7 cellular contexts compared by ENCODE assay signal in genomic region chr7:83808982-83809381, GRCh38.
"Had no signal": no experiment of that assay in that cellular context is flagged by ENCODE, and none has a peak within 500 bp of the region (broad histone marks: within the 10 kb centered on the region; RNA-seq: fewer than 3 reads in every experiment).

No MANE protein-coding gene starts in this region.

- H3K9ac ChIP-seq: KMS-11 had no signal

- H3K4me3 ChIP-seq: K562 had no signal

- FAIRE-seq: HTR-8/SVneo, K562 had no signal

- H3K4me2 ChIP-seq: KMS-11 had no signal

- ATAC-seq: K562 had no signal

- DNase-seq: IMR-90, KBM-7, KG1 had no signal

- H3K27ac ChIP-seq: HL-60, KMS-11 had no signal
